ENCODE assay signal across 12 cellular contexts in genomic region chr10:11743461-11744338, GRCh38. TPM values are rescaled to one million over a fixed set of nuclear protein-coding genes. Genes with fewer than 3 reads are reported as not detected.
A peak's percentile ranks its signal among the peaks of the same experiment; 100 is the strongest.
DNase-seq lines count a peak whose midpoint lies in the region; ATAC-seq, FAIRE-seq and TF ChIP-seq lines count a peak whose summit lies in the region.
"Had no signal": no experiment of that assay in that cellular context is flagged by ENCODE, and none has a peak within 500 bp of the region (broad histone marks: within the 10 kb centered on the region; RNA-seq: fewer than 3 reads in every experiment).

No MANE protein-coding gene starts in this region.

- no peaks in the 10 kb centered on the region for H3K9me3 Mint-ChIP-seq in Caco-2 (ENCODE audit: unreplicated experiment)
- H3K9me3 Mint-ChIP-seq in activated CD8-positive, alpha-beta T cell treated with anti-CD3 and anti-CD28 coated beads, Interleukin-2, amount 10 ng/mL, durations not matched to agents 7 days and 5 days (ENCODE audit: insufficient read depth), result no peaks in the 10 kb centered on the region

- H3F3A ChIP-seq in PC-3 (ENCODE audit: low read length, unreplicated experiment), result no peaks in the 10 kb centered on the region

- POLR2A ChIA-PET in Caco-2 (lab: Charles Lee) (no interaction called here), PC-3 (lab: Charles Lee; ENCODE audit: unreplicated experiment) (no interaction called here)
- POLR2A ChIA-PET in activated CD8-positive, alpha-beta T cell treated with anti-CD3 and anti-CD28 coated beads, Interleukin-2, amount 10 ng/mL, durations not matched to agents 7 days and 5 days (lab: Charles Lee), result no interaction called here

- H3K4me3 ChIP-seq in Caco-2 (ENCODE audit: low read depth, low read length) (peak overlapping the region; percentile 87), left ventricle myocardium inferior (peak overlapping the region; percentile 76), pancreas (peak overlapping the region; percentile 58 to 76 (median 66)), PC-3 (ENCODE audit: low read length) (no peak overlapping the region)

- CTCF ChIA-PET in Caco-2 (lab: Charles Lee) (no interaction called here), PC-3 (lab: Charles Lee) (no interaction called here)
- CTCF ChIA-PET in activated CD8-positive, alpha-beta T cell treated with anti-CD3 and anti-CD28 coated beads, Interleukin-2, amount 10 ng/mL, durations not matched to agents 7 days and 5 days (lab: Charles Lee), result interaction anchor here (1.0 kb wide), 1 partner anchor 19 kb away, joined by 3 read pairs; no protein-coding TSS in a partner anchor

- no peak overlapping the region for H3K27ac Mint-ChIP-seq in Caco-2 (ENCODE audit: unreplicated experiment)
- no peak overlapping the region for H3K27ac Mint-ChIP-seq in activated CD8-positive, alpha-beta T cell treated with anti-CD3 and anti-CD28 coated beads, Interleukin-2, amount 10 ng/mL, durations not matched to agents 7 days and 5 days

- H3K4me1 ChIP-seq in Caco-2, result peaks cover 6% of the 10 kb centered on the region
- peaks cover 62% of the 10 kb centered on the region for H3K4me1 ChIP-seq in left ventricle myocardium inferior
- peaks cover 0 to 13% (median 3%) of the 10 kb centered on the region in 3 donors for H3K4me1 ChIP-seq in pancreas
- H3K4me1 ChIP-seq in PC-3 (ENCODE audit: insufficient read depth, low read length), result no peaks in the 10 kb centered on the region

- H3K9ac ChIP-seq in PC-3 (ENCODE audit: low read length), result no peak overlapping the region

- H3K27ac ChIP-seq in left ventricle myocardium inferior (replicated peaks), result peak overlapping the region; percentile 94
- peak overlapping the region in 1 of 4 donors; percentile 80 for H3K27ac ChIP-seq in pancreas
- no peak overlapping the region for H3K27ac ChIP-seq in PC-3 (ENCODE audit: low read length)

- H3K9me2 ChIP-seq in PC-3 (replicated peaks; ENCODE audit: low read length), result no peaks in the 10 kb centered on the region

- ATAC-seq in activated CD8-positive, alpha-beta T cell treated with anti-CD3 and anti-CD28 coated beads, Interleukin-2, amount 10 ng/mL, durations not matched to agents 7 days and 5 days, result no peak
- ATAC-seq in pancreas (no peak), PC-3 (no peak)

- BruUV-seq in Caco-2 (replicated peaks; lab: Mats Ljungman, UMichigan), result no TSS peak
- BruUV-seq in PC-3 (replicated peaks; lab: Mats Ljungman, UMichigan), result no TSS peak

- peaks cover 5% of the 10 kb centered on the region for H3K36me3 Mint-ChIP-seq in Caco-2 (ENCODE audit: insufficient read depth, unreplicated experiment)
- no peaks in the 10 kb centered on the region for H3K36me3 Mint-ChIP-seq in activated CD8-positive, alpha-beta T cell treated with anti-CD3 and anti-CD28 coated beads, Interleukin-2, amount 10 ng/mL, durations not matched to agents 7 days and 5 days (ENCODE audit: low read depth)

- H3K9me3 ChIP-seq in Caco-2 (no peaks in the 10 kb centered on the region), left ventricle myocardium inferior (replicated peaks) (no peaks in the 10 kb centered on the region), pancreas (no peaks in the 10 kb centered on the region), PC-3 (ENCODE audit: low read length) (no peaks in the 10 kb centered on the region)

- TF ChIP-seq CTCF in Caco-2 (IDR thresholded peaks at IDR 0.05; ENCODE audit: insufficient read depth in 1 of 2, low read depth in 1 of 2, low read length in 1 of 2, severe bottlenecking in 1 of 2, unreplicated experiment in 1 of 2) (no peak), left ventricle myocardium inferior (IDR thresholded peaks at IDR 0.05; ENCODE audit: borderline replicate concordance) (no peak), pancreas (IDR thresholded peaks at IDR 0.05) (no peak), PC-3 (conservative IDR thresholded peaks at IDR 0.05; ENCODE audit: low read depth, low read length) (no peak)

- FAIRE-seq in pancreas (lab: Jason Lieb, UNC), result no peak
- FAIRE-seq: colon, small intestine had no signal

- H2AFZ ChIP-seq in PC-3 (ENCODE audit: low read length), result no peak overlapping the region

- H3K4me2 ChIP-seq in PC-3 (ENCODE audit: low read length), result no peak overlapping the region

- peak overlapping the region; percentile 71 for H3K4me3 Mint-ChIP-seq in Caco-2 (ENCODE audit: unreplicated experiment)
- H3K4me3 Mint-ChIP-seq in activated CD8-positive, alpha-beta T cell treated with anti-CD3 and anti-CD28 coated beads, Interleukin-2, amount 10 ng/mL, durations not matched to agents 7 days and 5 days, result peak overlapping the region; percentile 44

- no peaks in the 10 kb centered on the region for H3K27me3 Mint-ChIP-seq in Caco-2 (ENCODE audit: insufficient read depth, unreplicated experiment)
- peaks cover 27% of the 10 kb centered on the region for H3K27me3 Mint-ChIP-seq in activated CD8-positive, alpha-beta T cell treated with anti-CD3 and anti-CD28 coated beads, Interleukin-2, amount 10 ng/mL, durations not matched to agents 7 days and 5 days (ENCODE audit: low read depth)

- DNase-seq in Caco-2 (peak in 1 of 2 experiments; percentile 14), left ventricle myocardium inferior (no peak), pancreas (no peak), NCI-H2029 (lab: John Stamatoyannopoulos, UW) (no peak), PC-3 (no peak)
- no peak for DNase-seq in activated CD8-positive, alpha-beta T cell treated with anti-CD3 and anti-CD28 coated beads, Interleukin-2, amount 10 ng/mL, durations not matched to agents 7 days and 5 days
- DNase-seq in stimulated activated CD8-positive, alpha-beta memory T cell treated with anti-CD3 and anti-CD28 coated beads, Interleukin-4, amount 100 ng/mL, for 48 hours, result no peak
- no peak for DNase-seq in stimulated activated CD4-positive, alpha-beta T cell treated with anti-CD3 and anti-CD28 coated beads, Interleukin-1b, Interleukin-23, amount 100 ng/mL, for 48 hours
- DNase-seq: DMS79 treated with DMSO at 0.1 percent for 48 hours, NCI-H187 treated with DMSO at 0.1 percent for 48 hours had no signal

- no peaks in the 10 kb centered on the region; the same call in 1 of the 2 replicates for H3K36me3 ChIP-seq in Caco-2 (ENCODE audit: control insufficient read depth, insufficient read depth, low read length)
- peaks cover 1% of the 10 kb centered on the region for H3K36me3 ChIP-seq in left ventricle myocardium inferior
- H3K36me3 ChIP-seq in pancreas, result no peaks in the 10 kb centered on the region
- H3K36me3 ChIP-seq in PC-3 (ENCODE audit: low read depth, low read length), result no peaks in the 10 kb centered on the region

- H3K4me1 Mint-ChIP-seq in Caco-2 (ENCODE audit: low read depth, unreplicated experiment), result peaks cover 13% of the 10 kb centered on the region
- peaks cover 4% of the 10 kb centered on the region for H3K4me1 Mint-ChIP-seq in activated CD8-positive, alpha-beta T cell treated with anti-CD3 and anti-CD28 coated beads, Interleukin-2, amount 10 ng/mL, durations not matched to agents 7 days and 5 days (ENCODE audit: low read depth)

- H3K79me2 ChIP-seq in PC-3 (ENCODE audit: low read length), result no peaks in the 10 kb centered on the region

- no peaks in the 10 kb centered on the region for H3K27me3 ChIP-seq in Caco-2 (replicated peaks; ENCODE audit: control insufficient read depth, insufficient read depth, low read length)
- H3K27me3 ChIP-seq in left ventricle myocardium inferior (ENCODE audit: low read depth), result peaks cover 13% of the 10 kb centered on the region
- no peaks in the 10 kb centered on the region for H3K27me3 ChIP-seq in pancreas
- no peaks in the 10 kb centered on the region for H3K27me3 ChIP-seq in PC-3 (ENCODE audit: low read length)

- intact Hi-C loops in Caco-2 (cut with micrococcal nuclease; ENCODE audit: unreplicated experiment) (no loop called here), left ventricle myocardium inferior (cut with micrococcal nuclease) (no loop called here), pancreas (cut with DNase I) (no loop called here), PC-3 (cut with micrococcal nuclease) (no loop called here)

- H4K20me1 ChIP-seq in PC-3 (ENCODE audit: low read length), result no peaks in the 10 kb centered on the region

- whole genome bisulfite sequencing in pancreas, 2 donors, result 66 to 68% methylated on average over 9 of the region's 9 CpGs

RNA-seq across cellular contexts. Expression of gene ECHDC3, which starts 1.5 kb away (rescaled TPM):
- total RNA-seq in Caco-2 (2022), result 27.9 and 30.1 TPM in 2 replicates
- total RNA-seq in activated CD8-positive, alpha-beta T cell treated with anti-CD3 and anti-CD28 coated beads, Interleukin-2, amount 10 ng/mL, durations not matched to agents 7 days and 5 days, result 1 to 10 TPM; 1.2 to 1.4 TPM
- total RNA-seq in left ventricle myocardium inferior, result 88.5 TPM
- 10 to 100 TPM; 12.3 to 19.6 (median 16.6) TPM for total RNA-seq in pancreas
- 10 to 100 TPM in 1 of 2 donors, 1 to 10 TPM in 1; 9.7 to 18.8 TPM for polyA plus RNA-seq in pancreas
- not detected in 2 replicates for total RNA-seq in PC-3 (2014; rRNA removed)

Comparison
In these comparisons a context has a peak if more than half of its experiments do, and no peak if none do; other contexts are left out.
1. RNA of gene ECHDC3, which starts 1.5 kb away (total RNA-seq): 88.5 TPM in left ventricle myocardium inferior (single experiment), 27.9 to 30.1 TPM in Caco-2 and 12.3 to 19.6 TPM in pancreas; 1.2 to 1.4 TPM in activated CD8-positive, alpha-beta T cell treated with anti-CD3 and anti-CD28 coated beads, Interleukin-2, amount 10 ng/mL, durations not matched to agents 7 days and 5 days and not detected in PC-3; every median in the first group is over 4 times any median in the second.